In the genomic region with DNA sequence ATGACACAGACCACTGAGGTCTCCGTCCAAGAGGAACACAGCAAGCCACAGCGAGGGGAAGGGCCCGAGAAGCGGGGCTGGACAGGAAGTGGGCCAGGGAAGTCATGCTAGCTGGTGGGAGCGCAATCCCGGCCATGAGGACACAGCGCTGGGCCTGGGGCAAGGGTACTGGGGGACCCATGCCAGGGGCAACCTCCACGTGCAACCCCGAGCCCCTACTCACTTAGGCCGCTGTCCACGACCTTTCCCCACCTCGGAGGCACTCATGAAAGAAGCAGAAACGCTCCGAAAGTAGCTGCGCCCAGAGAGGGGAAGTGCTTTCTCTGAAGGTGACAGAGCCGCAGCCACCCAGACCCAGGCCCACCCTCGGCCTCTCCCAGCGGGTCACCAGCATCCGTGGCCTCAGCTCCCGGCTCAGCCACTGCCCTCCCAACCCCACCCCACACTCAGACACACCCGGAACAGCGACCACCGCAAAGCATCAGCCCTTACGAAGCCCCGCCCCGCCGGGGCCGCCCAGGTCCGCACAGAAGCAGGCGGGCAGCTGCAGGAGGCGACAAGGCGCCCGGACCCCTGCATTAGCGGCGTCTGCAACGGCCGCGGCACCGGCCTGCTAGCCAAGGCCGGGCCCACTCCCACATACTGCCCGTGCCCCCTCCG, we compare ENCODE assay signal across 1 cellular context.
TF ChIP-seq lines count a peak whose summit lies in the region.

No MANE protein-coding gene starts in this region.

TF ChIP-seq in GM23338, 12 proteins besides CTCF, POLR2A, EP300 and RAD21 (continued from another document):
- no peak for TF ChIP-seq ZNF462 (CRISPR knock-in tag; IDR thresholded peaks at IDR 0.05)
- TF ChIP-seq EZH2phosphoT487 (IDR thresholded peaks at IDR 0.05; ENCODE audit: unreplicated experiment): no peak
- TF ChIP-seq POLR2AphosphoS5 (IDR thresholded peaks at IDR 0.05; ENCODE audit: low read depth): no peak
- no peak for TF ChIP-seq ZNF114 (CRISPR knock-in tag; IDR thresholded peaks at IDR 0.05)
- no peak for TF ChIP-seq ZNF331 (CRISPR knock-in tag; IDR thresholded peaks at IDR 0.05; ENCODE audit: low read depth)
